ENCODE assay signal across 1 cellular context in genomic region chr15:90882781-90883525, GRCh38.
TF ChIP-seq lines count a peak whose summit lies in the region.

No MANE protein-coding gene starts in this region.

TF ChIP-seq in GM23338, 12 proteins besides CTCF, POLR2A, EP300 and RAD21:
- TF ChIP-seq REST (IDR thresholded peaks at IDR 0.05; ENCODE audit: unreplicated experiment) (no peak), CREB1 (CRISPR knock-in tag; IDR thresholded peaks at IDR 0.05; ENCODE audit: low read depth) (no peak), JUNB (IDR thresholded peaks at IDR 0.05; ENCODE audit: unreplicated experiment) (no peak), EZH2 (IDR thresholded peaks at IDR 0.05; ENCODE audit: low read depth, unreplicated experiment) (no peak), EZH2phosphoT487 (IDR thresholded peaks at IDR 0.05; ENCODE audit: unreplicated experiment) (no peak), POLR2AphosphoS5 (IDR thresholded peaks at IDR 0.05; ENCODE audit: low read depth) (no peak), ZNF331 (CRISPR knock-in tag; IDR thresholded peaks at IDR 0.05; ENCODE audit: low read depth) (no peak), ETS1 (IDR thresholded peaks at IDR 0.05) (no peak), NANOG (IDR thresholded peaks at IDR 0.05; ENCODE audit: borderline replicate concordance) (no peak), STAT1 (IDR thresholded peaks at IDR 0.05; ENCODE audit: unreplicated experiment) (no peak), ZNF114 (CRISPR knock-in tag; IDR thresholded peaks at IDR 0.05) (no peak)
- TF ChIP-seq, protein P1, sequence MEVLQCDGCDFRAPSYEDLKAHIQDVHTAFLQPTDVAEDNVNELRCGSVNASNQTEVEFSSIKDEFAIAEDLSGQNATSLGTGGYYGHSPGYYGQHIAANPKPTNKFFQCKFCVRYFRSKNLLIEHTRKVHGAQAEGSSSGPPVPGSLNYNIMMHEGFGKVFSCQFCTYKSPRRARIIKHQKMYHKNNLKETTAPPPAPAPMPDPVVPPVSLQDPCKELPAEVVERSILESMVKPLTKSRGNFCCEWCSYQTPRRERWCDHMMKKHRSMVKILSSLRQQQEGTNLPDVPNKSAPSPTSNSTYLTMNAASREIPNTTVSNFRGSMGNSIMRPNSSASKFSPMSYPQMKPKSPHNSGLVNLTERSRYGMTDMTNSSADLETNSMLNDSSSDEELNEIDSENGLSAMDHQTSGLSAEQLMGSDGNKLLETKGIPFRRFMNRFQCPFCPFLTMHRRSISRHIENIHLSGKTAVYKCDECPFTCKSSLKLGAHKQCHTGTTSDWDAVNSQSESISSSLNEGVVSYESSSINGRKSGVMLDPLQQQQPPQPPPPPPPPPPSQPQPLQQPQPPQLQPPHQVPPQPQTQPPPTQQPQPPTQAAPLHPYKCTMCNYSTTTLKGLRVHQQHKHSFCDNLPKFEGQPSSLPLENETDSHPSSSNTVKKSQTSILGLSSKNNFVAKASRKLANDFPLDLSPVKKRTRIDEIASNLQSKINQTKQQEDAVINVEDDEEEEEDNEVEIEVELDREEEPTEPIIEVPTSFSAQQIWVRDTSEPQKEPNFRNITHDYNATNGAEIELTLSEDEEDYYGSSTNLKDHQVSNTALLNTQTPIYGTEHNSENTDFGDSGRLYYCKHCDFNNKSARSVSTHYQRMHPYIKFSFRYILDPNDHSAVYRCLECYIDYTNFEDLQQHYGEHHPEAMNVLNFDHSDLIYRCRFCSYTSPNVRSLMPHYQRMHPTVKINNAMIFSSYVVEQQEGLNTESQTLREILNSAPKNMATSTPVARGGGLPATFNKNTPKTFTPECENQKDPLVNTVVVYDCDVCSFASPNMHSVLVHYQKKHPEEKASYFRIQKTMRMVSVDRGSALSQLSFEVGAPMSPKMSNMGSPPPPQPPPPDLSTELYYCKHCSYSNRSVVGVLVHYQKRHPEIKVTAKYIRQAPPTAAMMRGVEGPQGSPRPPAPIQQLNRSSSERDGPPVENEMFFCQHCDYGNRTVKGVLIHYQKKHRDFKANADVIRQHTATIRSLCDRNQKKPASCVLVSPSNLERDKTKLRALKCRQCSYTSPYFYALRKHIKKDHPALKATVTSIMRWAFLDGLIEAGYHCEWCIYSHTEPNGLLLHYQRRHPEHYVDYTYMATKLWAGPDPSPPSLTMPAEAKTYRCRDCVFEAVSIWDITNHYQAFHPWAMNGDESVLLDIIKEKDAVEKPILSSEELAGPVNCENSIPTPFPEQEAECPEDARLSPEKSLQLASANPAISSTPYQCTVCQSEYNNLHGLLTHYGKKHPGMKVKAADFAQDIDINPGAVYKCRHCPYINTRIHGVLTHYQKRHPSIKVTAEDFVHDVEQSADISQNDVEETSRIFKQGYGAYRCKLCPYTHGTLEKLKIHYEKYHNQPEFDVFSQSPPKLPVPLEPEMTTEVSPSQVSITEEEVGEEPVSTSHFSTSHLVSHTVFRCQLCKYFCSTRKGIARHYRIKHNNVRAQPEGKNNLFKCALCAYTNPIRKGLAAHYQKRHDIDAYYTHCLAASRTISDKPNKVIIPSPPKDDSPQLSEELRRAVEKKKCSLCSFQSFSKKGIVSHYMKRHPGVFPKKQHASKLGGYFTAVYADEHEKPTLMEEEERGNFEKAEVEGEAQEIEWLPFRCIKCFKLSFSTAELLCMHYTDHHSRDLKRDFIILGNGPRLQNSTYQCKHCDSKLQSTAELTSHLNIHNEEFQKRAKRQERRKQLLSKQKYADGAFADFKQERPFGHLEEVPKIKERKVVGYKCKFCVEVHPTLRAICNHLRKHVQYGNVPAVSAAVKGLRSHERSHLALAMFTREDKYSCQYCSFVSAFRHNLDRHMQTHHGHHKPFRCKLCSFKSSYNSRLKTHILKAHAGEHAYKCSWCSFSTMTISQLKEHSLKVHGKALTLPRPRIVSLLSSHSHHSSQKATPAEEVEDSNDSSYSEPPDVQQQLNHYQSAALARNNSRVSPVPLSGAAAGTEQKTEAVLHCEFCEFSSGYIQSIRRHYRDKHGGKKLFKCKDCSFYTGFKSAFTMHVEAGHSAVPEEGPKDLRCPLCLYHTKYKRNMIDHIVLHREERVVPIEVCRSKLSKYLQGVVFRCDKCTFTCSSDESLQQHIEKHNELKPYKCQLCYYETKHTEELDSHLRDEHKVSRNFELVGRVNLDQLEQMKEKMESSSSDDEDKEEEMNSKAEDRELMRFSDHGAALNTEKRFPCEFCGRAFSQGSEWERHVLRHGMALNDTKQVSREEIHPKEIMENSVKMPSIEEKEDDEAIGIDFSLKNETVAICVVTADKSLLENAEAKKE (CRISPR knock-in tag; IDR thresholded peaks at IDR 0.05): no peak
